ENCODE assay signal across 19 cellular contexts in genomic region chr20:25563876-25564275, GRCh38. TPM values are rescaled to one million over a fixed set of nuclear protein-coding genes. Genes with fewer than 3 reads are reported as not detected.
DNase-seq lines count a peak whose midpoint lies in the region; TF ChIP-seq lines count a peak whose summit lies in the region.
"Had no signal": no experiment of that assay in that cellular context is flagged by ENCODE, and none has a peak within 500 bp of the region (broad histone marks: within the 10 kb centered on the region; RNA-seq: fewer than 3 reads in every experiment).

No MANE protein-coding gene starts in this region.

- no peak overlapping the region for H3K27ac Mint-ChIP-seq in endothelial cell (ENCODE audit: unreplicated experiment)
- H3K27ac Mint-ChIP-seq in mesothelial cell of epicardium, result peak overlapping the region; percentile 64
- H3K27ac Mint-ChIP-seq in Caco-2 (ENCODE audit: unreplicated experiment), result no peak overlapping the region
- H3K27ac Mint-ChIP-seq: B cell; CD4-positive, alpha-beta T cell; CD8-positive, alpha-beta T cell had no signal

- peak overlapping the region; percentile 64 to 77 for H3K27ac ChIP-seq in testis
- H3K27ac ChIP-seq: 22Rv1; A549; BLaER1 treated with 17β-estradiol and CSF1 and Interleukin-3, amounts not matched to agents 10 nM and 100 nM; C4-2B had no signal

- peak; percentile 14 for DNase-seq in activated effector memory CD4-positive, alpha-beta T cell treated with anti-CD3 and anti-CD28 coated beads, Interleukin-2, amount 50 U/mL, for 16 hours
- no peak for DNase-seq in activated effector memory CD4-positive, alpha-beta T cell treated with Interleukin-2 at 50 U/mL for 16 hours
- DNase-seq in endothelial cell (ENCODE audit: low spot score) (no peak), mesothelial cell of epicardium (ENCODE audit: low spot score in 2 of 2, unreplicated experiment in 2 of 2) (no peak), testis (no peak), Caco-2 (no peak), SKM-1 treated with dmso at 0.1 percent for 144 hours (lab: John Stamatoyannopoulos, UW; ENCODE audit: unreplicated experiment) (no peak), inferior parietal cortex (ENCODE audit: extremely low spot score) (no peak)
- DNase-seq: AML-193; Calu3; CD4-positive, alpha-beta T cell; CD8-positive, alpha-beta T cell; DMS79 treated with DMSO at 0.1 percent for 48 hours; GF-D8 had no signal

- H3K36me3 ChIP-seq in testis (ENCODE audit: low read depth, missing control alignments) (no peaks in the 10 kb centered on the region), Caco-2 (ENCODE audit: control insufficient read depth, insufficient read depth, low read length) (no peaks in the 10 kb centered on the region)

- WGBS in testis, 2 donors, result 88 to 91% methylated on average over 6 of the region's 6 CpGs

- intact Hi-C loops in testis (cut with DNase I; ENCODE audit: low total_unique reads), result no loop called here
- intact Hi-C loops in Caco-2 (cut with micrococcal nuclease; ENCODE audit: unreplicated experiment), result no loop called here

- H3K4me3 ChIP-seq in testis (no peak overlapping the region), Caco-2 (ENCODE audit: low read depth, low read length) (no peak overlapping the region)
- H3K4me3 ChIP-seq: A549; BLaER1 treated with 17β-estradiol and CSF1 and Interleukin-3, amounts not matched to agents 10 nM and 100 nM had no signal

- POLR2A ChIA-PET in Caco-2 (lab: Charles Lee), result interaction anchor here (0.6 kb wide), 1 partner anchor 17 kb away, joined by 4 read pairs; no protein-coding TSS in a partner anchor

- peaks cover 36% of the 10 kb centered on the region for H3K36me3 Mint-ChIP-seq in endothelial cell (ENCODE audit: low read depth, unreplicated experiment)
- peaks cover 44% of the 10 kb centered on the region for H3K36me3 Mint-ChIP-seq in mesothelial cell of epicardium
- H3K36me3 Mint-ChIP-seq in Caco-2 (ENCODE audit: insufficient read depth, unreplicated experiment), result no peaks in the 10 kb centered on the region
- H3K36me3 Mint-ChIP-seq: CD8-positive, alpha-beta T cell had no signal

- H3K27me3 ChIP-seq in testis (no peaks in the 10 kb centered on the region), Caco-2 (replicated peaks; ENCODE audit: control insufficient read depth, insufficient read depth, low read length) (no peaks in the 10 kb centered on the region)
- H3K27me3 ChIP-seq: BLaER1 treated with 17β-estradiol and CSF1 and Interleukin-3, amounts not matched to agents 10 nM and 100 nM had no signal

- TF ChIP-seq POLR2A in testis (IDR thresholded peaks at IDR 0.05), result no peak

- H3K9me3 Mint-ChIP-seq in endothelial cell (ENCODE audit: unreplicated experiment), result peaks cover 7% of the 10 kb centered on the region
- H3K9me3 Mint-ChIP-seq in mesothelial cell of epicardium, result peaks cover 13% of the 10 kb centered on the region
- H3K9me3 Mint-ChIP-seq in Caco-2 (ENCODE audit: unreplicated experiment), result peaks cover 9% of the 10 kb centered on the region
- H3K9me3 Mint-ChIP-seq: CD4-positive, alpha-beta T cell had no signal

- H3K4me1 Mint-ChIP-seq in endothelial cell (ENCODE audit: unreplicated experiment), result peaks cover 49% of the 10 kb centered on the region
- H3K4me1 Mint-ChIP-seq in mesothelial cell of epicardium, result peaks cover 18% of the 10 kb centered on the region
- no peaks in the 10 kb centered on the region for H3K4me1 Mint-ChIP-seq in Caco-2 (ENCODE audit: low read depth, unreplicated experiment)
- H3K4me1 Mint-ChIP-seq: B cell had no signal

- peaks cover 15% of the 10 kb centered on the region for H3K4me1 ChIP-seq in testis
- H3K4me1 ChIP-seq in Caco-2, result no peaks in the 10 kb centered on the region
- H3K4me1 ChIP-seq: BLaER1 treated with 17β-estradiol and CSF1 and Interleukin-3, amounts not matched to agents 10 nM and 100 nM had no signal

- H3K4me3 Mint-ChIP-seq in endothelial cell (ENCODE audit: unreplicated experiment), result peak overlapping the region; percentile 43
- H3K4me3 Mint-ChIP-seq in mesothelial cell of epicardium, result no peak overlapping the region
- H3K4me3 Mint-ChIP-seq in Caco-2 (ENCODE audit: unreplicated experiment), result no peak overlapping the region
- H3K4me3 Mint-ChIP-seq: B cell; CD4-positive, alpha-beta T cell; CD8-positive, alpha-beta T cell had no signal

- CTCF ChIA-PET in Caco-2 (lab: Charles Lee), result no interaction called here

- TF ChIP-seq CTCF in endothelial cell (IDR thresholded peaks at IDR 0.05; ENCODE audit: unreplicated experiment), result no peak
- no peak for TF ChIP-seq CTCF in mesothelial cell of epicardium (IDR thresholded peaks at IDR 0.05; ENCODE audit: unreplicated experiment)
- TF ChIP-seq CTCF in testis (IDR thresholded peaks at IDR 0.05), result no peak
- TF ChIP-seq CTCF in Caco-2 (IDR thresholded peaks at IDR 0.05; ENCODE audit: insufficient read depth in 1 of 2, low read depth in 1 of 2, low read length in 1 of 2, severe bottlenecking in 1 of 2, unreplicated experiment in 1 of 2), result no peak

- no TSS peak for BruUV-seq in Caco-2 (replicated peaks; lab: Mats Ljungman, UMichigan)

- H3K9me3 ChIP-seq in testis (no peaks in the 10 kb centered on the region), Caco-2 (peaks cover 7% of the 10 kb centered on the region; the same call in 1 of the 2 replicates)
- H3K9me3 ChIP-seq: A549 had no signal

- H3K27me3 Mint-ChIP-seq in endothelial cell (ENCODE audit: unreplicated experiment) (peaks cover 2% of the 10 kb centered on the region), mesothelial cell of epicardium (ENCODE audit: low read depth) (no peaks in the 10 kb centered on the region), Caco-2 (ENCODE audit: insufficient read depth, unreplicated experiment) (no peaks in the 10 kb centered on the region)
- H3K27me3 Mint-ChIP-seq: B cell; CD4-positive, alpha-beta T cell had no signal

RNA-seq across cellular contexts. Expression of gene NINL, which starts 21.5 kb away (rescaled TPM):
- total RNA-seq in endothelial cell (ENCODE audit: unreplicated experiment) (95.5 TPM), mesothelial cell of epicardium (79.4 to 85.9 TPM (median 83.5 TPM) in 3 replicates), testis (10 to 100 TPM; 32.8 to 33.4 TPM), Caco-2 (2022) (11.2 and 13.6 TPM in 2 replicates)
- polyA plus RNA-seq in testis (ENCODE audit: insufficient read depth, low read depth, low replicate concordance), result 17.9 TPM

RNA-seq across cellular contexts. Expression of gene NANP, which starts 59.9 kb away (rescaled TPM):
- 6.8 TPM for total RNA-seq in endothelial cell (ENCODE audit: unreplicated experiment)
- 6.3 to 6.7 TPM (median 6.5 TPM) in 3 replicates for total RNA-seq in mesothelial cell of epicardium
- 1 to 10 TPM; 6.3 to 6.9 TPM for total RNA-seq in testis
- polyA plus RNA-seq in testis (ENCODE audit: insufficient read depth, low read depth, low replicate concordance), result 4.4 TPM
- total RNA-seq in Caco-2 (2022), result 9.3 and 10.1 TPM in 2 replicates
